13 cellular contexts compared by ENCODE assay signal in genomic region chr16:72986011-72986410, GRCh38.
DNase-seq lines count a peak whose midpoint lies in the region; ATAC-seq and TF ChIP-seq lines count a peak whose summit lies in the region.
"Had no signal": no experiment of that assay in that cellular context is flagged by ENCODE, and none has a peak within 500 bp of the region (broad histone marks: within the 10 kb centered on the region; RNA-seq: fewer than 3 reads in every experiment).

No MANE protein-coding gene starts in this region.

- no peaks in the 10 kb centered on the region for H3K9me3 ChIP-seq in SJCRH30 (replicated peaks)
- H3K9me3 ChIP-seq in mucosa of rectum (ENCODE audit: control insufficient read depth in 2 of 2, low read length in 2 of 2) = no peaks in the 10 kb centered on the region
- no peaks in the 10 kb centered on the region for H3K9me3 ChIP-seq in suprapubic skin
- H3K9me3 ChIP-seq: neutrophil had no signal

- no peak for ATAC-seq in GM18870 (IDR thresholded peaks at IDR 0.05; ENCODE audit: unreplicated experiment)

- no peaks in the 10 kb centered on the region for H3K27me3 ChIP-seq in SJCRH30
- H3K27me3 ChIP-seq in mucosa of rectum (ENCODE audit: control insufficient read depth in 2 of 2, insufficient read depth in 2 of 2, low read length in 2 of 2) = no peaks in the 10 kb centered on the region
- no peaks in the 10 kb centered on the region for H3K27me3 ChIP-seq in suprapubic skin

- H3K9ac ChIP-seq in mucosa of rectum (ENCODE audit: low read depth in 1 of 2, low read length in 2 of 2) = peak overlapping the region in 1 of 2 donors; percentile 8

- H3K4me3 ChIP-seq in SJCRH30 = no peak overlapping the region
- peak overlapping the region; percentile 17 for H3K4me3 ChIP-seq in fibroblast of pulmonary artery (replicated peaks; ENCODE audit: low read depth, low read length)
- no peak overlapping the region for H3K4me3 ChIP-seq in mucosa of rectum (ENCODE audit: low read length in 2 of 2)
- H3K4me3 ChIP-seq in suprapubic skin = no peak overlapping the region

- no peak for TF ChIP-seq POLR2A in suprapubic skin (IDR thresholded peaks at IDR 0.05)

- H3K4me1 ChIP-seq in SJCRH30 = peaks cover 7% of the 10 kb centered on the region; the same call in 1 of the 2 replicates
- peaks cover 11 to 16% of the 10 kb centered on the region in 2 donors for H3K4me1 ChIP-seq in mucosa of rectum (ENCODE audit: control insufficient read depth in 2 of 2, insufficient read depth in 2 of 2, low read length in 2 of 2)
- peaks cover 74% of the 10 kb centered on the region for H3K4me1 ChIP-seq in suprapubic skin

- H3K36me3 ChIP-seq in SJCRH30 (no peaks in the 10 kb centered on the region), mucosa of rectum (ENCODE audit: control insufficient read depth in 2 of 2, insufficient read depth in 2 of 2, low read length in 2 of 2) (no peaks in the 10 kb centered on the region), suprapubic skin (no peaks in the 10 kb centered on the region)
- H3K36me3 ChIP-seq: neutrophil had no signal

- DNase-seq in SJCRH30 = peak; percentile 13 to 31
- DNase-seq in fibroblast of pulmonary artery (ENCODE audit: low read depth) = peak; percentile 50
- peak; percentile 88 to 90 for DNase-seq in suprapubic skin (ENCODE audit: low spot score in 2 of 2)
- DNase-seq in caudate nucleus (lab: John Stamatoyannopoulos, UW) = no peak
- no peak for DNase-seq in NCI-H446 (lab: John Stamatoyannopoulos, UW)
- no peak for DNase-seq in NCI-H2029 treated with DMSO at 0.1 percent for 48 hours (lab: John Stamatoyannopoulos, UW)
- DNase-seq: activated CD4-positive, alpha-beta T cell treated with anti-CD3 and anti-CD28 coated beads, Interleukin-2, amount 50 U/mL, for 4 hours; C1 segment of cervical spinal cord; NK-92 treated with Interleukin-12 subunit alpha and Interleukin-12 subunit beta, amount 100 ng/mL, for 24 hours; T-helper 1 cell had no signal

- H3K27ac ChIP-seq in SJCRH30 (peak overlapping the region; percentile 12; the same call in 1 of the 2 replicates), mucosa of rectum (ENCODE audit: low read depth in 2 of 2, low read length in 2 of 2) (peak overlapping the region; percentile 45 to 72), suprapubic skin (peak overlapping the region; percentile 83), caudate nucleus (ENCODE audit: low read depth, low read length) (no peak overlapping the region)
- H3K27ac ChIP-seq: neutrophil had no signal

- WGBS in suprapubic skin = 46% methylated on average over 7 of the region's 7 CpGs

- TF ChIP-seq EP300 in suprapubic skin (IDR thresholded peaks at IDR 0.05) = no peak

- no peak for TF ChIP-seq CTCF in fibroblast of pulmonary artery (IDR thresholded peaks at IDR 0.05; ENCODE audit: low read length, missing control alignments)
- no peak for TF ChIP-seq CTCF in suprapubic skin (IDR thresholded peaks at IDR 0.05)

Comparison
In these comparisons a context has a peak if more than half of its experiments do, and no peak if none do; other contexts are left out.
1. DNase-seq: peak in SJCRH30 (2 of 2), fibroblast of pulmonary artery (single experiment) and suprapubic skin (2 of 2); none in caudate nucleus (0 of 61), NCI-H446 (0 of 2) and NCI-H2029 treated with DMSO at 0.1 percent for 48 hours (single experiment).